11 cellular contexts compared by ENCODE assay signal in genomic region chr22:46055851-46056168, GRCh38.
DNase-seq lines count a peak whose midpoint lies in the region; ATAC-seq, FAIRE-seq and TF ChIP-seq lines count a peak whose summit lies in the region.
"Had no signal": no experiment of that assay in that cellular context is flagged by ENCODE, and none has a peak within 500 bp of the region (broad histone marks: within the 10 kb centered on the region; RNA-seq: fewer than 3 reads in every experiment).

No MANE protein-coding gene starts in this region.

- FAIRE-seq in urothelium cell line (lab: Jason Lieb, UNC), result no peak

- no peak for TF ChIP-seq CTCF in foreskin keratinocyte (conservative IDR thresholded peaks at IDR 0.05)

- H3K36me3 Mint-ChIP-seq in T-helper 17 cell (ENCODE audit: low read depth), result peaks cover 2% of the 10 kb centered on the region

- H3K4me3 Mint-ChIP-seq in T-helper 17 cell, result peak overlapping the region; percentile 50

- peak overlapping the region; percentile 31 to 81 for H3K4me3 ChIP-seq in stomach smooth muscle (ENCODE audit: low read length in 2 of 2)

- H3K4me1 ChIP-seq in foreskin keratinocyte (peaks cover 39% of the 10 kb centered on the region), stomach smooth muscle (ENCODE audit: control insufficient read depth, insufficient read depth, low read length) (peaks cover 69% of the 10 kb centered on the region)

- DNase-seq in NCI-H1105 (lab: John Stamatoyannopoulos, UW) (peak; percentile 13), NCI-H1105 treated with DMSO at 0.1 percent for 48 hours (lab: John Stamatoyannopoulos, UW) (no peak), T-helper 17 cell (no peak), foreskin keratinocyte (no peak), nucleus accumbens (lab: John Stamatoyannopoulos, UW) (no peak), AG08395 (ENCODE audit: low spot score) (no peak), urothelium cell line (ENCODE audit: low spot score) (no peak)
- DNase-seq: ACHN; stimulated activated CD4-positive, alpha-beta T cell treated with anti-CD3 and anti-CD28 coated beads, Interleukin-1b, Interleukin-23, amount 100 ng/mL, for 48 hours had no signal

- no peak for ATAC-seq in T-helper 17 cell
- ATAC-seq in foreskin keratinocyte, result no peak
- ATAC-seq: HCT116 had no signal

- H3K36me3 ChIP-seq in stomach smooth muscle (ENCODE audit: control insufficient read depth in 2 of 2, insufficient read depth in 2 of 2, low read length in 2 of 2), result no peaks in the 10 kb centered on the region

- H3K9me3 ChIP-seq in T-helper 17 cell (ENCODE audit: control insufficient read depth, low read length, poor library complexity, severe bottlenecking) (no peaks in the 10 kb centered on the region), stomach smooth muscle (ENCODE audit: control insufficient read depth in 2 of 2, low read length in 2 of 2) (no peaks in the 10 kb centered on the region)

- H3K27ac ChIP-seq in foreskin keratinocyte (peak overlapping the region; percentile 69), stomach smooth muscle (ENCODE audit: low read length) (peak overlapping the region; percentile 93)

- H3K9ac ChIP-seq in stomach smooth muscle (ENCODE audit: low read length in 2 of 2), result peak overlapping the region; percentile 72 to 88

- H3K27me3 Mint-ChIP-seq in T-helper 17 cell, result no peaks in the 10 kb centered on the region

- H3K27ac Mint-ChIP-seq in T-helper 17 cell, result peak overlapping the region; percentile 94

- H3K4me1 Mint-ChIP-seq in T-helper 17 cell, result peaks cover 39% of the 10 kb centered on the region

- H3K27me3 ChIP-seq in foreskin keratinocyte (no peaks in the 10 kb centered on the region), stomach smooth muscle (ENCODE audit: control insufficient read depth in 1 of 2, insufficient read depth in 2 of 2, low read length in 2 of 2) (no peaks in the 10 kb centered on the region)
